In genomic region chr17:79749156-79749815, GRCh38 we compare ENCODE assay signal across 15 cellular contexts. TPM values are rescaled to one million over a fixed set of nuclear protein-coding genes. Genes with fewer than 3 reads are reported as not detected.
DNase-seq lines count a peak whose midpoint lies in the region; ATAC-seq, FAIRE-seq and TF ChIP-seq lines count a peak whose summit lies in the region.
"Had no signal": no experiment of that assay in that cellular context is flagged by ENCODE, and none has a peak within 500 bp of the region (broad histone marks: within the 10 kb centered on the region; RNA-seq: fewer than 3 reads in every experiment).

No MANE protein-coding gene starts in this region.

- intact Hi-C loops in HepG2 (cut with micrococcal nuclease; ENCODE audit: unreplicated experiment), result loop anchor here (10.0 kb wide), 1 partner anchor 86 kb away; the partner anchor contains the start of gene CBX4
- intact Hi-C loops in right lobe of liver (cut with DNase I), result no loop called here
- intact Hi-C loops in posterior vena cava (cut with DNase I), result loop anchor here (10.0 kb wide), 2 partner anchors 236 to 246 kb away; no protein-coding TSS in a partner anchor

- TF ChIP-seq POLR2A in HepG2 (IDR thresholded peaks at IDR 0.05; ENCODE audit: insufficient read depth in 1 of 2, low read depth in 2 of 2, low read length in 2 of 2) (no peak), right lobe of liver (IDR thresholded peaks at IDR 0.05) (no peak)

- H3K27me3 ChIP-seq in HepG2 (ENCODE audit: control insufficient read depth in 1 of 2, insufficient read depth in 2 of 2, low read length in 2 of 2) (peaks cover 9 to 40% of the 10 kb centered on the region in 2 experiments; a peak in 4 of 5 replicates), right lobe of liver (peaks cover 0 to 43% of the 10 kb centered on the region in 2 donors)

- no peak overlapping the region for H3K4me2 ChIP-seq in HepG2 (ENCODE audit: low read depth, low read length)

- peaks cover 70% of the 10 kb centered on the region for H3K4me1 ChIP-seq in HepG2 (ENCODE audit: insufficient read depth, low read length)
- peaks cover 0 to 14% (median 0%) of the 10 kb centered on the region in 4 donors for H3K4me1 ChIP-seq in right lobe of liver

- no peak overlapping the region for H3K9ac ChIP-seq in HepG2 (ENCODE audit: insufficient read depth, low read depth, low read length)

- no peaks in the 10 kb centered on the region for H3K79me2 ChIP-seq in HepG2 (ENCODE audit: insufficient read depth, low read length)

- no peak for DNase-seq in HepG2 (ENCODE audit: low spot score)
- DNase-seq in right lobe of liver, result no peak
- peak; percentile 44 for DNase-seq in SK-MEL-5 (ENCODE audit: low read depth, low spot score)
- DNase-seq in fibroblast of the conjunctiva (ENCODE audit: low read depth), result peak; percentile 23
- DNase-seq in hypothalamus (lab: John Stamatoyannopoulos, UW), result no peak
- DNase-seq in posterior vena cava (ENCODE audit: low spot score), result no peak
- DNase-seq: aorta; erythroblast; GDM1; KBM-7; naive thymus-derived CD4-positive, alpha-beta T cell; NCI-H2227 treated with DMSO at 0.1 percent for 48 hours had no signal

- FAIRE-seq in HepG2 (lab: Jason Lieb, UNC), result no peak

- H3K9me3 ChIP-seq in HepG2 (ENCODE audit: low read length) (no peaks in the 10 kb centered on the region), right lobe of liver (no peaks in the 10 kb centered on the region)

- H3K4me3 ChIP-seq in HepG2 (replicated peaks in 1 of 3; ENCODE audit: insufficient read depth in 1 of 3, low read depth in 2 of 3, low read length in 3 of 3) (no peak overlapping the region), right lobe of liver (no peak overlapping the region)

- CTCF ChIA-PET in HepG2 (lab: Yijun Ruan, JAX; ENCODE audit: low intra/inter-chr PET ratio, low total read pairs), result interaction anchor here (1.5 kb wide), 1 partner anchor 86 kb away, joined by 3 read pairs; no protein-coding TSS in a partner anchor

- TF ChIP-seq EP300 in HepG2 (IDR thresholded peaks at IDR 0.05; ENCODE audit: low read depth in 2 of 2, low read length in 2 of 2) (no peak), HepG2 (CRISPR knock-in tag; IDR thresholded peaks at IDR 0.05; ENCODE audit: borderline replicate concordance) (no peak)

- POLR2A ChIA-PET in HepG2 (lab: Yijun Ruan, JAX), result interaction anchor here (0.6 kb wide), 1 partner anchor 746 kb away, joined by 6 read pairs; no protein-coding TSS in a partner anchor

- no peak for TF ChIP-seq RAD21 in HepG2 (CRISPR knock-in tag; IDR thresholded peaks at IDR 0.05)

- H3K27ac ChIP-seq in HepG2 (ENCODE audit: extremely low read length, insufficient read depth, low read length) (no peak overlapping the region), right lobe of liver (no peak overlapping the region)

- in situ Hi-C loops in HepG2 (cut with HindIII; ENCODE audit: extremely low pct_ligation_motif_present, low pct_unique_long_range_greater_than_20kb), result no loop called here
- in situ Hi-C loops in SK-MEL-5 (cut with HindIII; ENCODE audit: low pct_unique_long_range_greater_than_20kb, low sequenced_read_pairs), result loop anchor here (10.0 kb wide), 1 partner anchor 146 kb away; no protein-coding TSS in a partner anchor

- H2AFZ ChIP-seq in HepG2 (ENCODE audit: low read length), result no peak overlapping the region

- 8% methylated on average over 3 of the region's 3 CpGs for WGBS in HepG2 (ENCODE audit: low lambda C conversion rate)
- 62% methylated on average over 3 of the region's 3 CpGs for WGBS in right lobe of liver (ENCODE audit: insufficient coverage, low coverage, low lambda C conversion rate, missing lambda C conversion rate)

- no peak for TF ChIP-seq CTCF in HepG2 (CRISPR knock-in tag; IDR thresholded peaks at IDR 0.05)
- no peak for TF ChIP-seq CTCF in right lobe of liver (IDR thresholded peaks at IDR 0.05)

- H3K36me3 ChIP-seq in HepG2 (replicated peaks in 1 of 2; ENCODE audit: control insufficient read depth in 1 of 2, insufficient read depth in 2 of 2, low read length in 2 of 2) (no peaks in the 10 kb centered on the region), right lobe of liver (no peaks in the 10 kb centered on the region)

- no TSS peak for BruUV-seq in HepG2 (replicated peaks; lab: Mats Ljungman, UMichigan)

- no peak for ATAC-seq in HepG2
- ATAC-seq in right lobe of liver, result no peak
- ATAC-seq in HG03469 (IDR thresholded peaks at IDR 0.05; ENCODE audit: unreplicated experiment), result no peak
- ATAC-seq in HG02852 (IDR thresholded peaks at IDR 0.05; ENCODE audit: unreplicated experiment), result no peak
- ATAC-seq: naive thymus-derived CD4-positive, alpha-beta T cell; stimulated activated effector memory CD8-positive, alpha-beta T cell treated with anti-CD3 and anti-CD28 coated beads, Interleukin-12 subunit alpha, Interleukin-12 subunit beta, amount 100 ng/mL, for 72 hours had no signal

- no peaks in the 10 kb centered on the region for H4K20me1 ChIP-seq in HepG2 (ENCODE audit: insufficient read depth, low read length)

RNA-seq across cellular contexts. Expression of gene ENPP7, which starts 18.5 kb away (rescaled TPM):
- total RNA-seq in HepG2 (2016; rRNA removed; fragmentation: Illumina TruSeq; extraction: Trizol) (0.76 and 2.2 TPM in 2 replicates), right lobe of liver (10 to 100 TPM in 4 of 6 experiments, 1 to 10 TPM in 2; 3.4 to 43.2 (median 17.8) TPM), posterior vena cava (not detected)
- total RNA-seq in HepG2 (2016; cell fraction: cytosol; rRNA removed; fragmentation: Illumina TruSeq; extraction: Trizol; ENCODE audit: low read depth), result 0.30 TPM in 1 of 2 replicates, not detected in the other
- 0.54 and 2.3 TPM in 2 replicates for total RNA-seq in HepG2 (2016; cell fraction: insoluble cytoplasmic fraction; rRNA removed; fragmentation: Illumina TruSeq; extraction: Trizol)
- 0.28 and 0.41 TPM in 2 replicates for total RNA-seq in HepG2 (2016; cell fraction: membrane; rRNA removed; fragmentation: Illumina TruSeq; extraction: Trizol)
- total RNA-seq in HepG2 (2016; cell fraction: nucleus; rRNA removed; fragmentation: Illumina TruSeq; extraction: Trizol), result 3.2 and 3.4 TPM in 2 replicates
- 1.1 and 2.2 TPM in 2 replicates for polyA plus RNA-seq in HepG2 (2011; rRNA removed)
- 1.2 and 1.3 TPM in 2 replicates for polyA plus RNA-seq in HepG2 (2011; cell fraction: cytosol; rRNA removed)
- polyA plus RNA-seq in HepG2 (2011; cell fraction: nucleus; rRNA removed), result 5.5 and 5.6 TPM in 2 replicates
- 1.7 and 2.5 TPM in 2 replicates for polyA plus RNA-seq in HepG2 (2012)
- 0.20 and 0.24 TPM in 2 replicates for polyA plus RNA-seq in HepG2 (2016; cell fraction: cytosol; fragmentation: Illumina TruSeq; extraction: Trizol; ENCODE audit: low read depth)
- 0.19 and 0.36 TPM in 2 replicates for polyA plus RNA-seq in HepG2 (2016; cell fraction: insoluble cytoplasmic fraction; fragmentation: Illumina TruSeq; extraction: Trizol; ENCODE audit: low read depth)
- polyA plus RNA-seq in HepG2 (2016; cell fraction: membrane; fragmentation: Illumina TruSeq; extraction: Trizol; ENCODE audit: low read depth), result 0.15 and 0.29 TPM in 2 replicates
- polyA plus RNA-seq in HepG2 (2016; cell fraction: nucleus; fragmentation: Illumina TruSeq; extraction: Trizol; ENCODE audit: insufficient read depth, low read depth), result 1.4 and 2.3 TPM in 2 replicates
- polyA minus RNA-seq in HepG2 (2011; rRNA and poly(A)+ RNA removed; ENCODE audit: low replicate concordance), result 6.6 TPM in 1 of 2 replicates, not detected in the other
- polyA minus RNA-seq in HepG2 (2011; cell fraction: cytosol; rRNA and poly(A)+ RNA removed), result 0.79 and 1.1 TPM in 2 replicates
- 10.6 and 12.7 TPM in 2 replicates for polyA minus RNA-seq in HepG2 (2011; cell fraction: nucleus; rRNA and poly(A)+ RNA removed)
- not detected in 2 replicates for total RNA-seq in SK-MEL-5 (2014; rRNA removed; shearing (Covaris generic))
- not detected in 2 replicates for polyA plus RNA-seq in SK-MEL-5 (2015; cell fraction: cytosol; rRNA removed)
- polyA plus RNA-seq in SK-MEL-5 (2015; cell fraction: nucleus; rRNA removed), result not detected in 2 replicates
- total RNA-seq: aorta; naive thymus-derived CD4-positive, alpha-beta T cell had no signal

RNA-seq across cellular contexts. Expression of gene CBX2, which starts 28.7 kb away (rescaled TPM):
- total RNA-seq in HepG2 (2016; rRNA removed; fragmentation: Illumina TruSeq; extraction: Trizol), result 13.0 and 14.5 TPM in 2 replicates
- total RNA-seq in HepG2 (2016; cell fraction: cytosol; rRNA removed; fragmentation: Illumina TruSeq; extraction: Trizol; ENCODE audit: low read depth), result 6.8 and 7.5 TPM in 2 replicates
- 11.8 and 15.7 TPM in 2 replicates for total RNA-seq in HepG2 (2016; cell fraction: insoluble cytoplasmic fraction; rRNA removed; fragmentation: Illumina TruSeq; extraction: Trizol)
- total RNA-seq in HepG2 (2016; cell fraction: membrane; rRNA removed; fragmentation: Illumina TruSeq; extraction: Trizol), result 9.1 and 10.9 TPM in 2 replicates
- total RNA-seq in HepG2 (2016; cell fraction: nucleus; rRNA removed; fragmentation: Illumina TruSeq; extraction: Trizol), result 11.8 and 14.3 TPM in 2 replicates
- polyA plus RNA-seq in HepG2 (2011; rRNA removed), result 31.1 and 40.2 TPM in 2 replicates
- polyA plus RNA-seq in HepG2 (2011; cell fraction: cytosol; rRNA removed), result 25.9 and 34.2 TPM in 2 replicates
- 90.7 and 95.7 TPM in 2 replicates for polyA plus RNA-seq in HepG2 (2011; cell fraction: nucleus; rRNA removed)
- polyA plus RNA-seq in HepG2 (2012), result 41.2 and 46.2 TPM in 2 replicates
- 4.2 and 5.6 TPM in 2 replicates for polyA plus RNA-seq in HepG2 (2016; cell fraction: cytosol; fragmentation: Illumina TruSeq; extraction: Trizol; ENCODE audit: low read depth)
- 9.1 and 12.0 TPM in 2 replicates for polyA plus RNA-seq in HepG2 (2016; cell fraction: insoluble cytoplasmic fraction; fragmentation: Illumina TruSeq; extraction: Trizol; ENCODE audit: low read depth)
- polyA plus RNA-seq in HepG2 (2016; cell fraction: membrane; fragmentation: Illumina TruSeq; extraction: Trizol; ENCODE audit: low read depth), result 3.9 and 6.0 TPM in 2 replicates
- polyA plus RNA-seq in HepG2 (2016; cell fraction: nucleus; fragmentation: Illumina TruSeq; extraction: Trizol; ENCODE audit: insufficient read depth, low read depth), result 18.6 and 21.1 TPM in 2 replicates
- polyA minus RNA-seq in HepG2 (2011; rRNA and poly(A)+ RNA removed; ENCODE audit: low replicate concordance), result 42.9 and 69.2 TPM in 2 replicates
- 31.2 and 31.6 TPM in 2 replicates for polyA minus RNA-seq in HepG2 (2011; cell fraction: cytosol; rRNA and poly(A)+ RNA removed)
- 17.8 and 22.4 TPM in 2 replicates for polyA minus RNA-seq in HepG2 (2011; cell fraction: nucleus; rRNA and poly(A)+ RNA removed)
- 1 to 10 TPM in 3 of 6 experiments, under 1 TPM in 3; 0.33 to 3.5 (median 1.1) TPM for total RNA-seq in right lobe of liver
- 18.0 and 18.4 TPM in 2 replicates for total RNA-seq in SK-MEL-5 (2014; rRNA removed; shearing (Covaris generic))
- 24.5 and 29.7 TPM in 2 replicates for polyA plus RNA-seq in SK-MEL-5 (2015; cell fraction: cytosol; rRNA removed)
- 59.6 and 70.5 TPM in 2 replicates for polyA plus RNA-seq in SK-MEL-5 (2015; cell fraction: nucleus; rRNA removed)
- 1 to 10 TPM; 1.6 to 1.8 TPM for total RNA-seq in posterior vena cava
- polyA plus RNA-seq: aorta had no signal

RNA-seq across cellular contexts. Expression of gene CBX8, which starts 47.6 kb away (rescaled TPM):
- 12.0 and 12.6 TPM in 2 replicates for total RNA-seq in HepG2 (2016; rRNA removed; fragmentation: Illumina TruSeq; extraction: Trizol)
- total RNA-seq in HepG2 (2016; cell fraction: cytosol; rRNA removed; fragmentation: Illumina TruSeq; extraction: Trizol; ENCODE audit: low read depth), result 1.3 and 2.4 TPM in 2 replicates
- 12.8 and 13.5 TPM in 2 replicates for total RNA-seq in HepG2 (2016; cell fraction: insoluble cytoplasmic fraction; rRNA removed; fragmentation: Illumina TruSeq; extraction: Trizol)
- total RNA-seq in HepG2 (2016; cell fraction: membrane; rRNA removed; fragmentation: Illumina TruSeq; extraction: Trizol), result 4.8 and 5.6 TPM in 2 replicates
- 5.7 and 8.6 TPM in 2 replicates for total RNA-seq in HepG2 (2016; cell fraction: nucleus; rRNA removed; fragmentation: Illumina TruSeq; extraction: Trizol)
- polyA plus RNA-seq in HepG2 (2011; rRNA removed), result 0.34 and 0.76 TPM in 2 replicates
- 0.72 and 0.99 TPM in 2 replicates for polyA plus RNA-seq in HepG2 (2011; cell fraction: cytosol; rRNA removed)
- polyA plus RNA-seq in HepG2 (2011; cell fraction: nucleus; rRNA removed), result 3.4 and 5.0 TPM in 2 replicates
- polyA plus RNA-seq in HepG2 (2012), result 7.4 and 7.7 TPM in 2 replicates
- 0.54 and 0.80 TPM in 2 replicates for polyA plus RNA-seq in HepG2 (2016; cell fraction: cytosol; fragmentation: Illumina TruSeq; extraction: Trizol; ENCODE audit: low read depth)
- 10.9 and 11.0 TPM in 2 replicates for polyA plus RNA-seq in HepG2 (2016; cell fraction: insoluble cytoplasmic fraction; fragmentation: Illumina TruSeq; extraction: Trizol; ENCODE audit: low read depth)
- 1.4 TPM in 2 replicates for polyA plus RNA-seq in HepG2 (2016; cell fraction: membrane; fragmentation: Illumina TruSeq; extraction: Trizol; ENCODE audit: low read depth)
- 15.7 and 18.7 TPM in 2 replicates for polyA plus RNA-seq in HepG2 (2016; cell fraction: nucleus; fragmentation: Illumina TruSeq; extraction: Trizol; ENCODE audit: insufficient read depth, low read depth)
- 1.2 and 1.6 TPM in 2 replicates for polyA minus RNA-seq in HepG2 (2011; rRNA and poly(A)+ RNA removed; ENCODE audit: low replicate concordance)
- polyA minus RNA-seq in HepG2 (2011; cell fraction: cytosol; rRNA and poly(A)+ RNA removed), result 1.8 and 1.9 TPM in 2 replicates
- 0.77 and 0.87 TPM in 2 replicates for polyA minus RNA-seq in HepG2 (2011; cell fraction: nucleus; rRNA and poly(A)+ RNA removed)
- 1 to 10 TPM; 1.2 to 4.7 (median 2.0) TPM for total RNA-seq in right lobe of liver
- total RNA-seq in SK-MEL-5 (2014; rRNA removed; shearing (Covaris generic)), result 31.3 and 34.4 TPM in 2 replicates
- polyA plus RNA-seq in SK-MEL-5 (2015; cell fraction: cytosol; rRNA removed), result 16.1 and 27.3 TPM in 2 replicates
- 30.6 and 35.7 TPM in 2 replicates for polyA plus RNA-seq in SK-MEL-5 (2015; cell fraction: nucleus; rRNA removed)
- 1 to 10 TPM; 4.4 to 5.1 TPM for total RNA-seq in posterior vena cava

Comparison
In these comparisons a context has a peak if more than half of its experiments do, and no peak if none do; other contexts are left out.
1. intact Hi-C loops: an anchor here in HepG2 (10.0 kb wide) and posterior vena cava (10.0 kb wide); none called in right lobe of liver.
2. DNase-seq: peak in SK-MEL-5 (single experiment) and fibroblast of the conjunctiva (single experiment); none in HepG2 (single experiment), right lobe of liver (0 of 3), hypothalamus (0 of 51) and posterior vena cava (single experiment).